Comparison of ENCODE assay signal across 8 cellular contexts in the genomic region with DNA sequence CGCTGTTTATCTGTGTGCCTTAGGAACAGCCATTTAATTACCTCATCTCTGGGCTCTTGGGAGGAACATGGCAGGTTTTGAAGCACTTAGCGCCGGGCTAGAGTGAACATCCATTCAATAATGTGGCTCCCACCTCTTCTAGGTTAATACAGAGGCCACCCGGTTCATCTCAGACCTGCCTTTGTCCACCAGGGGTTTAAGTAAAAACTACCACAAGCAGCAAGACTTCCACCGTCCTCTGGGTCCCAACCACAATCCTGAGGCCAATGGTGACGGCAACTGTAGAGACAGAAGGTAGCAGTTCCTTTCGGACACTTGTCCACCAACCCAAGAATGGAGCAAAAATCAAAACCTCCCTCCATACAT. TPM values are rescaled to one million over a fixed set of nuclear protein-coding genes. Genes with fewer than 3 reads are reported as not detected.
DNase-seq lines count a peak whose midpoint lies in the region; ATAC-seq, FAIRE-seq and TF ChIP-seq lines count a peak whose summit lies in the region.

No MANE protein-coding gene starts in this region.

- H3K4ac ChIP-seq in IMR-90 (ENCODE audit: low read depth, low read length): peak overlapping the region; percentile 89

- TF ChIP-seq CTCF in AG04450 (IDR thresholded peaks at IDR 0.05; ENCODE audit: low read depth, low read length) (no peak), IMR-90 (conservative IDR thresholded peaks at IDR 0.05; ENCODE audit: low read depth, low read length) (no peak)

- peak overlapping the region; percentile 57 for H3K27ac ChIP-seq in AG04450 (ENCODE audit: low read depth, low read length)
- peak overlapping the region; percentile 87 for H3K27ac ChIP-seq in IMR-90 (ENCODE audit: insufficient read depth, low read length)
- H3K27ac ChIP-seq in caudate nucleus (ENCODE audit: low read depth, low read length): peak overlapping the region; percentile 69

- peak overlapping the region; percentile 89 for H3K9ac ChIP-seq in IMR-90 (ENCODE audit: low read depth, low read length)

- H3K4me1 Mint-ChIP-seq in naive B cell: peaks cover 35 to 47% (median 47%) of the 10 kb centered on the region in 3 donors

- peaks cover 26 to 50% of the 10 kb centered on the region in 2 experiments for H3K79me1 ChIP-seq in IMR-90 (ENCODE audit: low read depth in 1 of 2, low read length in 2 of 2)

- no peak overlapping the region for H3K18ac ChIP-seq in IMR-90 (ENCODE audit: low read depth, low read length)

- no peak for TF ChIP-seq RAD21 in IMR-90 (IDR thresholded peaks at IDR 0.05; ENCODE audit: low read length)

- H3K4me2 ChIP-seq in IMR-90 (ENCODE audit: low read depth, low read length): peak overlapping the region; percentile 96

- H3K27me3 ChIP-seq in AG04450 (ENCODE audit: control insufficient read depth, insufficient read depth, low read length): no peaks in the 10 kb centered on the region
- no peaks in the 10 kb centered on the region for H3K27me3 ChIP-seq in IMR-90 (ENCODE audit: control insufficient read depth, insufficient read depth, low read length)

- no peak overlapping the region for H2BK120ac ChIP-seq in IMR-90 (ENCODE audit: low read depth, low read length)

- CTCF ChIA-PET in AG04450 (lab: Charles Lee): interaction anchor here (0.5 to 1.1 kb wide), 4 partner anchors 12 to 87 kb away, joined by 3 to 4 read pairs (median 3); no protein-coding TSS in a partner anchor
- CTCF ChIA-PET in IMR-90 (lab: Yijun Ruan, JAX): interaction anchor here (1.1 kb wide), 1 partner anchor 533 kb away, joined by 3 read pairs; no protein-coding TSS in a partner anchor

- TF ChIP-seq POLR2A in IMR-90 (IDR thresholded peaks at IDR 0.05; ENCODE audit: low read depth, low read length): no peak
- TF ChIP-seq POLR2A in GM12891 (IDR thresholded peaks at IDR 0.05; ENCODE audit: low read depth, low read length): no peak

- H2AFZ ChIP-seq in IMR-90 (replicated peaks; ENCODE audit: low read length, poor library complexity): peak overlapping the region; percentile 93

- ATAC-seq in IMR-90 (ENCODE audit: low read depth) (no peak), naive B cell (ENCODE audit: low read depth in 2 of 2) (no peak), GM21723 (IDR thresholded peaks at IDR 0.05; ENCODE audit: unreplicated experiment) (no peak), HG03196 (IDR thresholded peaks at IDR 0.05; ENCODE audit: unreplicated experiment) (no peak)

- H3K4me3 ChIP-seq in AG04450 (ENCODE audit: low read depth, low read length): peak overlapping the region; percentile 92
- H3K4me3 ChIP-seq in IMR-90 (ENCODE audit: insufficient read depth, low read depth, low read length): peak overlapping the region; percentile 75

- H4K5ac ChIP-seq in IMR-90 (ENCODE audit: low read depth, low read length): peak overlapping the region; percentile 94

- no peak overlapping the region for H2BK20ac ChIP-seq in IMR-90 (ENCODE audit: low read depth, low read length)

- H4K8ac ChIP-seq in IMR-90 (ENCODE audit: low read depth in 2 of 2, low read length in 2 of 2): peak overlapping the region; percentile 98 to 99

- WGBS in IMR-90 (ENCODE audit: extremely low coverage in 2 of 2, insufficient read length in 1 of 2), 2 experiments: 68% methylated on average over 2 of the region's 7 CpGs; no CpG with 5 or more reads in 1 of the 2 experiments

- peak overlapping the region; percentile 94 to 100 (median 99) for H3K4me3 Mint-ChIP-seq in naive B cell

- POLR2A ChIA-PET in AG04450 (lab: Yijun Ruan, JAX) (interaction anchor here (1.1 kb wide), 2 partner anchors 11 to 14 kb away, joined by 3 to 5 read pairs; no protein-coding TSS in a partner anchor), IMR-90 (lab: Charles Lee; ENCODE audit: unreplicated experiment) (no interaction called here)

- no peaks in the 10 kb centered on the region; the same call in 1 of the 2 replicates for H4K20me1 ChIP-seq in IMR-90 (ENCODE audit: insufficient read depth, low read length)

- FAIRE-seq in GM12891 (lab: Jason Lieb, UNC): no peak

- BruUV-seq in IMR-90 (replicated peaks; lab: Mats Ljungman, UMichigan): no TSS peak

- H3K27me3 Mint-ChIP-seq in naive B cell: no peaks in the 10 kb centered on the region

- H2BK5ac ChIP-seq in IMR-90 (ENCODE audit: low read depth, low read length, poor library complexity, severe bottlenecking): peak overlapping the region; percentile 78

- peak overlapping the region; percentile 86 for H4K91ac ChIP-seq in IMR-90 (ENCODE audit: insufficient read depth, low read depth, low read length)

- peak overlapping the region; percentile 55 for H3K14ac ChIP-seq in IMR-90 (replicated peaks; ENCODE audit: low read depth, low read length)

- H3K9me3 ChIP-seq in AG04450 (ENCODE audit: control insufficient read depth, insufficient read depth, low read length): no peaks in the 10 kb centered on the region; the same call in 1 of the 2 replicates
- H3K9me3 ChIP-seq in IMR-90 (ENCODE audit: control insufficient read depth, insufficient read depth, low read length): no peaks in the 10 kb centered on the region

- H3K9me3 Mint-ChIP-seq in naive B cell: peaks cover 0 to 3% (median 0%) of the 10 kb centered on the region in 7 donors

- H3K23ac ChIP-seq in IMR-90 (ENCODE audit: low read depth, low read length): no peak overlapping the region

- H2AK9ac ChIP-seq in IMR-90 (replicated peaks; ENCODE audit: low read depth, low read length, poor library complexity): peak overlapping the region; percentile 72

- in situ Hi-C loops in IMR-90 (cut with MboI; ENCODE audit: low sequenced_read_pairs): no loop called here

- peaks cover 5 to 9% of the 10 kb centered on the region in 2 donors for H3K36me3 Mint-ChIP-seq in naive B cell

- dilution Hi-C loops in IMR-90 (cut with HindIII; ENCODE audit: low sequenced_read_pairs, unreplicated experiment): no loop called here

- H3K27ac Mint-ChIP-seq in naive B cell: peak overlapping the region; percentile 81 to 98 (median 98)

- 0 out of 2 replicates have a peak overlapping the region, but pooled peaks have one; percentile 41 for H3K56ac ChIP-seq in IMR-90 (ENCODE audit: extremely low read depth, insufficient read depth, low read length)

- no peak overlapping the region for H2BK15ac ChIP-seq in IMR-90 (ENCODE audit: low read depth, low read length)

- peaks cover 9% of the 10 kb centered on the region for H3K9me1 ChIP-seq in IMR-90 (ENCODE audit: insufficient read depth, low read length)

- no peak for DNase-seq in AG04450 (ENCODE audit: low read depth, low spot score)
- no peak for DNase-seq in IMR-90
- no peak for DNase-seq in caudate nucleus (lab: John Stamatoyannopoulos, UW)
- DNase-seq in naive B cell: no peak
- DNase-seq in GM03348 (ENCODE audit: low spot score): no peak
- no peak for DNase-seq in GM12891 (ENCODE audit: insufficient read length, low spot score)

- H3K4me1 ChIP-seq in IMR-90 (ENCODE audit: control insufficient read depth, insufficient read depth, low read length): peaks cover 4% of the 10 kb centered on the region

- peaks cover 7% of the 10 kb centered on the region for H3K36me3 ChIP-seq in IMR-90 (ENCODE audit: control insufficient read depth, insufficient read depth, low read length)

- intact Hi-C loops in IMR-90 (cut with micrococcal nuclease): loop anchor here (1.0 kb wide), 1 partner anchor 36 kb away; no protein-coding TSS in a partner anchor

- H2AK5ac ChIP-seq in IMR-90 (ENCODE audit: low read depth, low read length): peak overlapping the region; percentile 73

TF ChIP-seq in GM12891, 5 proteins besides CTCF, POLR2A, EP300 and RAD21:
- TF ChIP-seq POLR2AphosphoS5 (IDR thresholded peaks at IDR 0.05; ENCODE audit: low read depth, low read length) (no peak), SPI1 (IDR thresholded peaks at IDR 0.05; ENCODE audit: low read depth, low read length) (no peak), POU2F2 (IDR thresholded peaks at IDR 0.05; ENCODE audit: low read depth, low read length) (no peak), PAX5 (IDR thresholded peaks at IDR 0.05; ENCODE audit: insufficient read depth, low read length, severe bottlenecking) (no peak), TAF1 (IDR thresholded peaks at IDR 0.05; ENCODE audit: low read depth, low read length) (no peak)
TF ChIP-seq in GM12891: peak in this region for 0.

RNA-seq across cellular contexts. Expression of a gene that starts 0.9 kb away (rescaled TPM):
- 494 and 553 TPM in 2 replicates for polyA plus RNA-seq in AG04450 (2011; rRNA removed)
- polyA minus RNA-seq in AG04450 (2011; rRNA and poly(A)+ RNA removed): 199 and 233 TPM in 2 replicates
- 155 and 179 TPM in 2 replicates for total RNA-seq in IMR-90 (2012; rRNA removed)
- 414 and 477 TPM in 2 replicates for polyA plus RNA-seq in IMR-90 (2012; rRNA removed)
- 234 and 424 TPM in 2 replicates for polyA plus RNA-seq in IMR-90 (2012; cell fraction: cytosol; rRNA removed)
- polyA plus RNA-seq in IMR-90 (2012; cell fraction: nucleus; rRNA removed; ENCODE audit: low replicate concordance): 92.6 and 119 TPM in 2 replicates
- polyA plus RNA-seq in naive B cell (ENCODE audit: low read depth in 6 of 6): 100 to 1,000 TPM; 190 to 325 (median 211) TPM
- polyA plus RNA-seq in GM12891 (2012; ENCODE audit: low read depth, missing spikeins): 117 TPM

RNA-seq across cellular contexts. Expression of a gene that starts 28.8 kb away (rescaled TPM):
- 43.8 and 49.0 TPM in 2 replicates for polyA plus RNA-seq in AG04450 (2011; rRNA removed)
- 23.5 and 28.5 TPM in 2 replicates for polyA minus RNA-seq in AG04450 (2011; rRNA and poly(A)+ RNA removed)
- total RNA-seq in IMR-90 (2012; rRNA removed): 52.9 and 55.3 TPM in 2 replicates
- 55.2 and 57.8 TPM in 2 replicates for polyA plus RNA-seq in IMR-90 (2012; rRNA removed)
- 44.7 and 69.0 TPM in 2 replicates for polyA plus RNA-seq in IMR-90 (2012; cell fraction: cytosol; rRNA removed)
- polyA plus RNA-seq in IMR-90 (2012; cell fraction: nucleus; rRNA removed; ENCODE audit: low replicate concordance): 39.0 and 41.1 TPM in 2 replicates
- polyA plus RNA-seq in naive B cell (ENCODE audit: low read depth in 6 of 6): 10 to 100 TPM in 5 of 6 donors, 1 to 10 TPM in 1; 9.1 to 21.0 (median 16.2) TPM
- 1.9 TPM for polyA plus RNA-seq in GM12891 (2012; ENCODE audit: low read depth, missing spikeins)

RNA-seq across cellular contexts. Expression of a gene that starts 55.7 kb away (rescaled TPM):
- polyA plus RNA-seq in AG04450 (2011; rRNA removed) (2.7 and 2.8 TPM in 2 replicates), IMR-90 (2012; rRNA removed) (5.7 and 6.5 TPM in 2 replicates), naive B cell (ENCODE audit: low read depth in 6 of 6) (not detected)
- 3.1 and 3.6 TPM in 2 replicates for polyA minus RNA-seq in AG04450 (2011; rRNA and poly(A)+ RNA removed)
- 4.5 and 4.7 TPM in 2 replicates for total RNA-seq in IMR-90 (2012; rRNA removed)
- 4.6 and 6.0 TPM in 2 replicates for polyA plus RNA-seq in IMR-90 (2012; cell fraction: cytosol; rRNA removed)
- 8.5 and 11.5 TPM in 2 replicates for polyA plus RNA-seq in IMR-90 (2012; cell fraction: nucleus; rRNA removed; ENCODE audit: low replicate concordance)
- 0.06 TPM for polyA plus RNA-seq in GM12891 (2012; ENCODE audit: low read depth, missing spikeins)
